Comparison of ENCODE assay signal across 15 cellular contexts in genomic region chr19:18671303-18672043, GRCh38. TPM values are rescaled to one million over a fixed set of nuclear protein-coding genes. Genes with fewer than 3 reads are reported as not detected.
"Had no signal": no experiment of that assay in that cellular context is flagged by ENCODE, and none has a peak within 500 bp of the region (broad histone marks: within the 10 kb centered on the region; RNA-seq: fewer than 3 reads in every experiment).

No MANE protein-coding gene starts in this region.

- H3K9me3 Mint-ChIP-seq: activated CD8-positive, alpha-beta T cell treated with anti-CD3 and anti-CD28 coated beads for 36 hours; activated naive CD8-positive, alpha-beta T cell treated with anti-CD3 and anti-CD28 coated beads, Interleukin-2, amount 10 ng/mL, durations not matched to agents 7 days and 5 days; activated T-cell treated with anti-CD3 and anti-CD28 coated beads, Interleukin-2, amount 50 U/mL, for 72 hours; immature natural killer cell; naive thymus-derived CD8-positive, alpha-beta T cell had no signal

- H3K4me1 Mint-ChIP-seq: activated naive CD8-positive, alpha-beta T cell treated with anti-CD3 and anti-CD28 coated beads, Interleukin-2, amount 10 ng/mL, durations not matched to agents 7 days and 5 days; immature natural killer cell had no signal

- H3K4me3 ChIP-seq: colonic mucosa, lung, transverse colon had no signal

- H3K9me3 ChIP-seq: colonic mucosa, transverse colon had no signal

- H3K27me3 ChIP-seq: colonic mucosa, transverse colon had no signal

- DNase-seq: activated CD8-positive, alpha-beta memory T cell treated with anti-CD3 and anti-CD28 coated beads, Interleukin-2, amount 50 U/mL, for 4 hours; activated CD8-positive, alpha-beta T cell treated with anti-CD3 and anti-CD28 coated beads for 36 hours; activated gamma-delta T cell treated with Interleukin-2 at 50 U/mL for 16 hours; activated naive CD8-positive, alpha-beta T cell treated with anti-CD3 and anti-CD28 coated beads, Interleukin-2, amount 10 ng/mL, durations not matched to agents 7 days and 5 days; activated T-cell treated with anti-CD3 and anti-CD28 coated beads, Interleukin-2, amount 50 U/mL, for 72 hours; colonic mucosa; effector CD8-positive, alpha-beta T cell; immature natural killer cell; left cardiac atrium; naive thymus-derived CD8-positive, alpha-beta T cell; small intestine; T-helper 9 cell; transverse colon had no signal

- ATAC-seq: activated CD8-positive, alpha-beta T cell treated with anti-CD3 and anti-CD28 coated beads for 36 hours; activated T-cell treated with anti-CD3 and anti-CD28 coated beads, Interleukin-2, amount 50 U/mL, for 72 hours; naive thymus-derived CD8-positive, alpha-beta T cell had no signal

- H3K4me3 Mint-ChIP-seq: activated CD8-positive, alpha-beta T cell treated with anti-CD3 and anti-CD28 coated beads for 36 hours; activated naive CD8-positive, alpha-beta T cell treated with anti-CD3 and anti-CD28 coated beads, Interleukin-2, amount 10 ng/mL, durations not matched to agents 7 days and 5 days; activated T-cell treated with anti-CD3 and anti-CD28 coated beads, Interleukin-2, amount 50 U/mL, for 72 hours; immature natural killer cell; naive thymus-derived CD8-positive, alpha-beta T cell had no signal

- H3K4me1 ChIP-seq: colonic mucosa had no signal

- H3K27ac ChIP-seq: colonic mucosa had no signal

- H3K36me3 ChIP-seq: colonic mucosa had no signal

- FAIRE-seq: small intestine had no signal

- H3K27ac Mint-ChIP-seq: activated CD8-positive, alpha-beta T cell treated with anti-CD3 and anti-CD28 coated beads for 36 hours; activated naive CD8-positive, alpha-beta T cell treated with anti-CD3 and anti-CD28 coated beads, Interleukin-2, amount 10 ng/mL, durations not matched to agents 7 days and 5 days; activated T-cell treated with anti-CD3 and anti-CD28 coated beads, Interleukin-2, amount 50 U/mL, for 72 hours; immature natural killer cell; naive thymus-derived CD8-positive, alpha-beta T cell had no signal

- H3K27me3 Mint-ChIP-seq: activated CD8-positive, alpha-beta T cell treated with anti-CD3 and anti-CD28 coated beads for 36 hours; activated naive CD8-positive, alpha-beta T cell treated with anti-CD3 and anti-CD28 coated beads, Interleukin-2, amount 10 ng/mL, durations not matched to agents 7 days and 5 days; naive thymus-derived CD8-positive, alpha-beta T cell had no signal

RNA-seq across cellular contexts. Expression of gene TMEM59L, which starts 58.8 kb away (rescaled TPM):
- total RNA-seq: activated CD8-positive, alpha-beta T cell treated with anti-CD3 and anti-CD28 coated beads for 36 hours; mononuclear cell; naive thymus-derived CD8-positive, alpha-beta T cell had no signal
- polyA plus RNA-seq: immature natural killer cell had no signal
